In genomic region chr1:227771326-227771725, GRCh38 we compare ENCODE assay signal across 29 cellular contexts. TPM values are rescaled to one million over a fixed set of nuclear protein-coding genes. Genes with fewer than 3 reads are reported as not detected.
DNase-seq lines count a peak whose midpoint lies in the region; ATAC-seq and TF ChIP-seq lines count a peak whose summit lies in the region.
"Had no signal": no experiment of that assay in that cellular context is flagged by ENCODE, and none has a peak within 500 bp of the region (broad histone marks: within the 10 kb centered on the region; RNA-seq: fewer than 3 reads in every experiment).

No MANE protein-coding gene starts in this region.

- no peak overlapping the region for H3K27ac Mint-ChIP-seq in mesothelial cell of epicardium
- H3K27ac Mint-ChIP-seq: CD14-positive monocyte had no signal

- H3K27me3 Mint-ChIP-seq in mesothelial cell of epicardium (ENCODE audit: low read depth): no peaks in the 10 kb centered on the region
- H3K27me3 Mint-ChIP-seq: CD4-positive, alpha-beta memory T cell; CD4-positive, CD25-positive, alpha-beta regulatory T cell; CD8-positive, alpha-beta memory T cell had no signal

- H3K4me2 ChIP-seq in neuronal stem cell (ENCODE audit: insufficient read depth, low read length, poor library complexity, severe bottlenecking): no peak overlapping the region
- H3K4me2 ChIP-seq: BLaER1 had no signal

- H2BK120ac ChIP-seq in neuronal stem cell (ENCODE audit: low read depth, low read length): no peak overlapping the region

- H3K36me3 ChIP-seq in neuronal stem cell (replicated peaks in 1 of 2; ENCODE audit: control insufficient read depth in 2 of 2, insufficient read depth in 2 of 2, low read length in 2 of 2) (peaks cover 35 to 78% of the 10 kb centered on the region in 2 donors), spleen (peaks cover 0 to 83% (median 33%) of the 10 kb centered on the region in 6 donors)

- no peaks in the 10 kb centered on the region for H3K27me3 ChIP-seq in neuronal stem cell (ENCODE audit: control insufficient read depth in 3 of 3, insufficient read depth in 3 of 3, low read depth in 1 of 3, low read length in 3 of 3)
- no peaks in the 10 kb centered on the region for H3K27me3 ChIP-seq in spleen (replicated peaks in 1 of 7)
- H3K27me3 ChIP-seq: BE2C, BLaER1 had no signal

- intact Hi-C loops in spleen (cut with DNase I; ENCODE audit: low total_unique reads): no loop called here

- H2AK5ac ChIP-seq in neuronal stem cell (ENCODE audit: low read depth, low read length): no peak overlapping the region

- no peaks in the 10 kb centered on the region for H3K9me3 Mint-ChIP-seq in mesothelial cell of epicardium
- H3K9me3 Mint-ChIP-seq: CD14-positive monocyte; CD4-positive, alpha-beta memory T cell; CD4-positive, CD25-positive, alpha-beta regulatory T cell; CD8-positive, alpha-beta memory T cell had no signal

- H3K9me3 ChIP-seq in neuronal stem cell (replicated peaks in 1 of 2; ENCODE audit: control insufficient read depth in 2 of 2, insufficient read depth in 1 of 2, low read depth in 1 of 2, low read length in 2 of 2): peaks cover 0 to 4% of the 10 kb centered on the region in 2 donors
- H3K9me3 ChIP-seq in spleen: no peaks in the 10 kb centered on the region
- H3K9me3 ChIP-seq: BE2C, BLaER1 had no signal

- H3K9ac ChIP-seq in neuronal stem cell (ENCODE audit: low read depth, low read length, poor library complexity): peak overlapping the region; percentile 34
- H3K9ac ChIP-seq: BLaER1 had no signal

- H3K4me1 Mint-ChIP-seq in mesothelial cell of epicardium: no peaks in the 10 kb centered on the region

- H4K8ac ChIP-seq in neuronal stem cell (ENCODE audit: low read depth, low read length): no peak overlapping the region

- H3K4me1 ChIP-seq in neuronal stem cell (ENCODE audit: control insufficient read depth in 2 of 2, insufficient read depth in 1 of 2, low read depth in 1 of 2, low read length in 2 of 2) (peaks cover 3 to 7% of the 10 kb centered on the region in 2 donors), spleen (peaks cover 6 to 36% (median 21%) of the 10 kb centered on the region in 6 donors)
- H3K4me1 ChIP-seq: BE2C had no signal

- no peak overlapping the region for H3K14ac ChIP-seq in neuronal stem cell (ENCODE audit: low read length)

- H3K27ac ChIP-seq in caudate nucleus (ENCODE audit: low read depth, low read length) (peak overlapping the region; percentile 4), neuronal stem cell (replicated peaks; ENCODE audit: low read length) (no peak overlapping the region), spleen (no peak overlapping the region)
- H3K27ac ChIP-seq: BLaER1 had no signal

- H2BK5ac ChIP-seq in neuronal stem cell (ENCODE audit: low read length): no peak overlapping the region

- no peak overlapping the region for H2AFZ ChIP-seq in neuronal stem cell (ENCODE audit: low read length)

- no peak overlapping the region for H3K18ac ChIP-seq in neuronal stem cell (ENCODE audit: low read length)

- TF ChIP-seq POLR2A in spleen (IDR thresholded peaks at IDR 0.05): no peak

- H3K4ac ChIP-seq in neuronal stem cell (ENCODE audit: low read length): no peak overlapping the region

- no peak overlapping the region for H3K4me3 ChIP-seq in neuronal stem cell (ENCODE audit: low read length in 2 of 2)
- no peak overlapping the region for H3K4me3 ChIP-seq in spleen
- H3K4me3 ChIP-seq: BLaER1, GM12878 had no signal

- H2BK12ac ChIP-seq in neuronal stem cell (ENCODE audit: low read length): no peak overlapping the region

- ATAC-seq in GM19035 (IDR thresholded peaks at IDR 0.05; ENCODE audit: unreplicated experiment) (no peak), HG03095 (IDR thresholded peaks at IDR 0.05; ENCODE audit: unreplicated experiment) (no peak)
- ATAC-seq: GM12878 had no signal

- H3K36me3 Mint-ChIP-seq in mesothelial cell of epicardium: peaks cover 24% of the 10 kb centered on the region

- no peak overlapping the region for H3K4me3 Mint-ChIP-seq in mesothelial cell of epicardium
- H3K4me3 Mint-ChIP-seq: CD14-positive monocyte; CD4-positive, alpha-beta memory T cell; CD4-positive, CD25-positive, alpha-beta regulatory T cell had no signal

- H3K23ac ChIP-seq in neuronal stem cell (ENCODE audit: low read depth, low read length, poor library complexity): no peak overlapping the region

- no peak for TF ChIP-seq CTCF in spleen (IDR thresholded peaks at IDR 0.05 in 8 of 11, conservative IDR thresholded peaks at IDR 0.05 in 3 of 11)
- TF ChIP-seq CTCF in mesothelial cell of epicardium (IDR thresholded peaks at IDR 0.05; ENCODE audit: unreplicated experiment): no peak

- DNase-seq in caudate nucleus (lab: John Stamatoyannopoulos, UW) (peak in 5 of 61 donors; percentile 6 to 29 (median 19)), neuronal stem cell (ENCODE audit: low spot score) (no peak), spleen (peak; percentile 59), mesothelial cell of epicardium (ENCODE audit: low spot score in 2 of 2, unreplicated experiment in 2 of 2) (no peak), GM19238 (ENCODE audit: insufficient read length, low spot score) (no peak)
- DNase-seq: 8988T; ACHN; BE2C; C1 segment of cervical spinal cord; CD4-positive, alpha-beta memory T cell; CD4-positive, CD25-positive, alpha-beta regulatory T cell; CD8-positive, alpha-beta memory T cell; COR-L47; DMS 273 treated with DMSO at 0.1 percent for 48 hours; DMS153; DMS53; DMS79; DND-41; EL; GDM1 had no signal

- no CpG with 5 or more reads among the region's 8 CpGs for WGBS in neuronal stem cell (ENCODE audit: extremely low coverage in 2 of 2, insufficient read length in 2 of 2, insufficient replicate concordance in 1 of 2), 2 donors
- 90 to 96% (median 95%) methylated on average over 3 to 8 of the region's 8 CpGs for WGBS in spleen, 5 donors

- no peaks in the 10 kb centered on the region for H3K79me1 ChIP-seq in neuronal stem cell (ENCODE audit: low read depth, low read length)

- H2BK15ac ChIP-seq in neuronal stem cell (ENCODE audit: low read length): no peak overlapping the region

- no peak overlapping the region for H4K91ac ChIP-seq in neuronal stem cell (ENCODE audit: low read depth, low read length, poor library complexity)

RNA-seq across cellular contexts. Expression of gene SNAP47, which starts 36.1 kb away (rescaled TPM):
- polyA plus RNA-seq in neuronal stem cell (2013, experiment 1 of 2): 27.1 TPM
- polyA plus RNA-seq in neuronal stem cell (2013, experiment 2 of 2): 25.3 TPM
- total RNA-seq in spleen (10 to 100 TPM; 20.6 to 42.7 (median 27.8) TPM), mesothelial cell of epicardium (41.6 to 42.6 TPM (median 41.8 TPM) in 3 replicates)
- polyA plus RNA-seq in spleen: 10 to 100 TPM in 2 of 3 donors, 1 to 10 TPM in 1; 10.0 to 14.4 (median 11.2) TPM

RNA-seq across cellular contexts. Expression of gene JMJD4, which starts 36.2 kb away (rescaled TPM):
- 6.4 TPM for polyA plus RNA-seq in neuronal stem cell (2013, experiment 1 of 2)
- polyA plus RNA-seq in neuronal stem cell (2013, experiment 2 of 2): 5.6 TPM
- total RNA-seq in spleen (10 to 100 TPM; 14.3 to 35.4 (median 21.1) TPM), mesothelial cell of epicardium (20.6 to 26.4 TPM (median 20.8 TPM) in 3 replicates)
- polyA plus RNA-seq in spleen: 10 to 100 TPM; 11.2 to 17.2 (median 14.5) TPM

RNA-seq across cellular contexts. Expression of gene PRSS38, which starts 44.1 kb away (rescaled TPM):
- not detected for polyA plus RNA-seq in neuronal stem cell (2013, experiment 1 of 2)
- polyA plus RNA-seq in neuronal stem cell (2013, experiment 2 of 2): not detected
- total RNA-seq in spleen (not detected), mesothelial cell of epicardium (not detected in 3 replicates)
- polyA plus RNA-seq in spleen: not detected
- total RNA-seq: A673; CD4-positive, alpha-beta memory T cell; CD4-positive, CD25-positive, alpha-beta regulatory T cell; CD8-positive, alpha-beta memory T cell; Daoy; G401; GM12878 had no signal
- polyA plus RNA-seq: AG04450; CD14-positive monocyte; CD4-positive, alpha-beta memory T cell; CD4-positive, CD25-positive, alpha-beta regulatory T cell; CD8-positive, alpha-beta memory T cell; GM12878 had no signal
